In the genomic region with DNA sequence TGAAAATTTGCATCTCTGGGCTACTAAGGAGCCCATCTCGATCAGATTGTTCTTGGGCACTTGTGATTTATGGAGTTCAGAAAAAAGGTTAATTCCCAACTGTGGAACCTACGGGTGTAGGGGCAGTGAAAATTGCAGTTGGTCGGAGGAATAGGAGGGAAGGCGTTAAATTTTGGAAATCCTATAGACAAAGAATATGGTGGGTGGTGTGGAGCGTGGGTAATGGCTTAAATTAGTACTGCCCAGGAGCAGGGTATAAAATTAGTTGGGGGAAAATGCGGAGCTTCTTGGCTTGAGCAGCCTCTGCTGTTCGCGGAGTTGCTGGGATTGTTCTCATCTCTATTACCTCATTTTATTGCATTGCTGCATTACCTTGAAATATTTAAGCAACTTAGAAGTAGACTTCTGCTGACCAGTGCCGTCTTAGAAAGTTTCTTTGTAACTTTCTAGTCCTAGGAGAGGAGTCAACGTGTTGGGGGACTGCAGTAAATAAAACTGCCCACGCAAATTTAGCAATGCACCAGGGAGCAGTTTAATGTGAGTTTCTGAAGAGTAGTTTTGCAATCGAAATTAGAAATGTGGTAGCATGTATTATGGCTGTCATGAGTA, we compare ENCODE assay signal across 8 cellular contexts. TPM values are rescaled to one million over a fixed set of nuclear protein-coding genes. Genes with fewer than 3 reads are reported as not detected.
DNase-seq lines count a peak whose midpoint lies in the region; ATAC-seq, FAIRE-seq and TF ChIP-seq lines count a peak whose summit lies in the region.

No MANE protein-coding gene starts in this region.

- intact Hi-C loops in pancreas (cut with DNase I): loop anchor here in 1 of 3 donors (5.0 to 10.0 kb wide), 2 partner anchors 105 to 313 kb away; no protein-coding TSS in a partner anchor

- H3K4me1 ChIP-seq in CD8-positive, alpha-beta memory T cell (ENCODE audit: insufficient read depth, low read length): peaks cover 45% of the 10 kb centered on the region
- H3K4me1 ChIP-seq in pancreas: peaks cover 4 to 14% (median 8%) of the 10 kb centered on the region in 3 donors

- no peaks in the 10 kb centered on the region for H3K27me3 ChIP-seq in CD8-positive, alpha-beta memory T cell (ENCODE audit: insufficient read depth, low read length, poor library complexity, severe bottlenecking)
- H3K27me3 ChIP-seq in pancreas: peaks cover 0 to 26% (median 0%) of the 10 kb centered on the region in 4 donors

- no peak for FAIRE-seq in pancreas (lab: Jason Lieb, UNC)

- peak overlapping the region; percentile 84 for H3K27ac ChIP-seq in CD8-positive, alpha-beta memory T cell (ENCODE audit: low read depth, low read length)
- H3K27ac ChIP-seq in pancreas: peak overlapping the region in 1 of 4 donors; percentile 30

- peak overlapping the region; percentile 78 for H3K4me3 ChIP-seq in CD8-positive, alpha-beta memory T cell (ENCODE audit: low read length)
- H3K4me3 ChIP-seq in fibroblast of pulmonary artery (replicated peaks; ENCODE audit: low read depth, low read length) (peak overlapping the region; percentile 98), pancreas (peak overlapping the region; percentile 14 to 59 (median 36))

- ATAC-seq in activated T-cell treated with anti-CD3 and anti-CD28 coated beads, Interleukin-2, amount 50 U/mL, for 4 hours: no peak
- ATAC-seq in pancreas (peak in 3 of 4 donors; percentile 18 to 23 (median 22)), GM21526 (IDR thresholded peaks at IDR 0.05; ENCODE audit: low FRiP score, unreplicated experiment) (no peak), GM18519 (IDR thresholded peaks at IDR 0.05; ENCODE audit: low FRiP score, unreplicated experiment) (no peak)

- WGBS in pancreas, 2 donors: 5 to 6% methylated on average over 12 of the region's 12 CpGs

- peak overlapping the region; percentile 92 to 100 (median 98) for H3K27ac Mint-ChIP-seq in CD8-positive, alpha-beta memory T cell
- H3K27ac Mint-ChIP-seq in HFFc6: peak overlapping the region; percentile 44

- peaks cover 0 to 5% of the 10 kb centered on the region in 2 donors for H3K27me3 Mint-ChIP-seq in CD8-positive, alpha-beta memory T cell
- peaks cover 2% of the 10 kb centered on the region for H3K27me3 Mint-ChIP-seq in HFFc6 (ENCODE audit: insufficient read depth)
- no peaks in the 10 kb centered on the region for H3K27me3 Mint-ChIP-seq in activated T-cell treated with anti-CD3 and anti-CD28 coated beads, Interleukin-2, amount 50 U/mL, for 4 hours (ENCODE audit: low read depth)

- TF ChIP-seq CTCF in HFFc6 (IDR thresholded peaks at IDR 0.05): no peak; the same call in 1 of the 2 replicates
- TF ChIP-seq CTCF in fibroblast of pulmonary artery (IDR thresholded peaks at IDR 0.05; ENCODE audit: low read length, missing control alignments): peak; percentile 12
- TF ChIP-seq CTCF in pancreas (IDR thresholded peaks at IDR 0.05): no peak

- peaks cover 58 to 66% (median 64%) of the 10 kb centered on the region in 3 donors for H3K4me1 Mint-ChIP-seq in CD8-positive, alpha-beta memory T cell
- peaks cover 38% of the 10 kb centered on the region for H3K4me1 Mint-ChIP-seq in HFFc6 (ENCODE audit: low read depth)
- peaks cover 55% of the 10 kb centered on the region for H3K4me1 Mint-ChIP-seq in activated T-cell treated with anti-CD3 and anti-CD28 coated beads, Interleukin-2, amount 50 U/mL, for 4 hours (ENCODE audit: low read depth)

- CTCF ChIA-PET in CD8-positive, alpha-beta memory T cell (lab: Charles Lee): interaction anchor here (0.8 to 12.6 kb wide), 9 partner anchors 52 to 314 kb away, joined by 3 to 214 read pairs (median 7); no protein-coding TSS in a partner anchor

- H3K36me3 Mint-ChIP-seq in CD8-positive, alpha-beta memory T cell: peaks cover 23 to 73% (median 31%) of the 10 kb centered on the region in 3 donors
- peaks cover 8% of the 10 kb centered on the region for H3K36me3 Mint-ChIP-seq in HFFc6 (ENCODE audit: low read depth)
- peaks cover 39% of the 10 kb centered on the region for H3K36me3 Mint-ChIP-seq in activated T-cell treated with anti-CD3 and anti-CD28 coated beads, Interleukin-2, amount 50 U/mL, for 4 hours (ENCODE audit: insufficient read depth)

- POLR2A ChIA-PET in CD8-positive, alpha-beta memory T cell (lab: Charles Lee): interaction anchor here (0.6 to 5.0 kb wide), 14 partner anchors 14 to 1471 kb away, joined by 3 to 30 read pairs (median 6); a partner anchor contains a TSS

- H3K36me3 ChIP-seq in CD8-positive, alpha-beta memory T cell (ENCODE audit: insufficient read depth, low read length): peaks cover 23% of the 10 kb centered on the region
- H3K36me3 ChIP-seq in pancreas: no peaks in the 10 kb centered on the region

- no peaks in the 10 kb centered on the region for H3K9me3 ChIP-seq in CD8-positive, alpha-beta memory T cell (ENCODE audit: low read length)
- H3K9me3 ChIP-seq in pancreas: no peaks in the 10 kb centered on the region

- peaks cover 0 to 3% (median 0%) of the 10 kb centered on the region in 5 donors for H3K9me3 Mint-ChIP-seq in CD8-positive, alpha-beta memory T cell
- H3K9me3 Mint-ChIP-seq in HFFc6: no peaks in the 10 kb centered on the region
- no peaks in the 10 kb centered on the region for H3K9me3 Mint-ChIP-seq in activated T-cell treated with anti-CD3 and anti-CD28 coated beads, Interleukin-2, amount 50 U/mL, for 4 hours

- DNase-seq in CD8-positive, alpha-beta memory T cell: peak in 1 of 5 donors; percentile 51
- DNase-seq in HFFc6 (peak; percentile 48), fibroblast of pulmonary artery (ENCODE audit: low read depth) (peak; percentile 79), pancreas (no peak), ecto neural progenitor cell (ENCODE audit: low spot score) (no peak)
- no peak for DNase-seq in activated T-cell treated with anti-CD3 and anti-CD28 coated beads, Interleukin-2, amount 50 U/mL, for 4 hours

- peak overlapping the region; percentile 90 to 100 (median 99) for H3K4me3 Mint-ChIP-seq in CD8-positive, alpha-beta memory T cell
- peak overlapping the region; percentile 90 for H3K4me3 Mint-ChIP-seq in HFFc6
- peak overlapping the region; percentile 99 for H3K4me3 Mint-ChIP-seq in activated T-cell treated with anti-CD3 and anti-CD28 coated beads, Interleukin-2, amount 50 U/mL, for 4 hours

RNA-seq across cellular contexts. Expression of a gene that starts 0.5 kb away (rescaled TPM):
- total RNA-seq in CD8-positive, alpha-beta memory T cell: 100 to 1,000 TPM; 118 to 123 TPM
- polyA plus RNA-seq in CD8-positive, alpha-beta memory T cell: 203 TPM
- total RNA-seq in HFFc6 (2021; fragmentation: NEBNext Ultra II Directional; extraction: Animal tissue kit (Norgen Biotek cat#: 25700)): 10 to 100 TPM in 2 of 6 experiments, 1 to 10 TPM in 4; 6.0 to 10.2 (median 8.9) TPM
- 100 to 1,000 TPM in 2 of 3 donors, 10 to 100 TPM in 1; 97.7 to 112 (median 111) TPM for total RNA-seq in activated T-cell treated with anti-CD3 and anti-CD28 coated beads, Interleukin-2, amount 50 U/mL, for 4 hours
- total RNA-seq in pancreas: 1 to 10 TPM; 2.3 to 6.5 (median 5.7) TPM
- 10 to 100 TPM in 1 of 2 donors, 1 to 10 TPM in 1; 4.0 to 10.1 TPM for polyA plus RNA-seq in pancreas

Comparison
In these comparisons a context has a peak if more than half of its experiments do, and no peak if none do; other contexts are left out.
1. DNase-seq: peak in HFFc6 (single experiment) and fibroblast of pulmonary artery (single experiment); none in activated T-cell treated with anti-CD3 and anti-CD28 coated beads, Interleukin-2, amount 50 U/mL, for 4 hours (single experiment), pancreas (0 of 6) and ecto neural progenitor cell (single experiment).
2. H3K4me3 ChIP-seq: peak in every context shown above with its lines; median percentile 98 in fibroblast of pulmonary artery; 78 in CD8-positive, alpha-beta memory T cell; 36 in pancreas.
3. ATAC-seq: peak in pancreas (3 of 4); none in activated T-cell treated with anti-CD3 and anti-CD28 coated beads, Interleukin-2, amount 50 U/mL, for 4 hours (0 of 2), GM21526 (single experiment) and GM18519 (single experiment).
4. RNA of a gene that starts 0.5 kb away (total RNA-seq): 118 to 123 TPM in CD8-positive, alpha-beta memory T cell and 97.7 to 112 TPM in activated T-cell treated with anti-CD3 and anti-CD28 coated beads, Interleukin-2, amount 50 U/mL, for 4 hours; 6.0 to 10.2 TPM in HFFc6 and 2.3 to 6.5 TPM in pancreas; every median in the first group is over 4 times any median in the second.
5. Peak in every context shown above with its lines, with median percentiles within 50 percentile points of each other: H3K4me3 Mint-ChIP-seq.